12 cellular contexts compared by ENCODE assay signal in genomic region chr1:83901547-83902155, GRCh38.
DNase-seq lines count a peak whose midpoint lies in the region; ATAC-seq, FAIRE-seq and TF ChIP-seq lines count a peak whose summit lies in the region.
"Had no signal": no experiment of that assay in that cellular context is flagged by ENCODE, and none has a peak within 500 bp of the region (broad histone marks: within the 10 kb centered on the region; RNA-seq: fewer than 3 reads in every experiment).

No MANE protein-coding gene starts in this region.

- intact Hi-C loops in pancreas (cut with DNase I): no loop called here

- WGBS in pancreas, 2 donors: 15 to 18% methylated on average over 4 of the region's 4 CpGs

- peaks cover 0 to 4% (median 0%) of the 10 kb centered on the region in 3 donors for H3K36me3 ChIP-seq in pancreas

- no peak overlapping the region for H3K4me3 Mint-ChIP-seq in effector memory CD8-positive, alpha-beta T cell
- H3K4me3 Mint-ChIP-seq: activated B cell treated with CpG ODN at 0.5 μM for 24 hours; activated naive CD4-positive, alpha-beta T cell treated with anti-CD3 and anti-CD28 coated beads, Interleukin-2, amount 50 U/mL, for 24 hours had no signal

- no peaks in the 10 kb centered on the region for H3K4me1 Mint-ChIP-seq in effector memory CD8-positive, alpha-beta T cell (ENCODE audit: low read depth in 2 of 2)
- H3K4me1 Mint-ChIP-seq: activated B cell treated with CpG ODN at 0.5 μM for 24 hours; activated naive CD4-positive, alpha-beta T cell treated with anti-CD3 and anti-CD28 coated beads, Interleukin-2, amount 50 U/mL, for 24 hours had no signal

- no peak overlapping the region for H3K27ac Mint-ChIP-seq in effector memory CD8-positive, alpha-beta T cell
- H3K27ac Mint-ChIP-seq: activated B cell treated with CpG ODN at 0.5 μM for 24 hours; activated naive CD4-positive, alpha-beta T cell treated with anti-CD3 and anti-CD28 coated beads, Interleukin-2, amount 50 U/mL, for 24 hours had no signal

- H3K36me3 Mint-ChIP-seq in effector memory CD8-positive, alpha-beta T cell (ENCODE audit: insufficient read depth): no peaks in the 10 kb centered on the region
- H3K36me3 Mint-ChIP-seq: activated naive CD4-positive, alpha-beta T cell treated with anti-CD3 and anti-CD28 coated beads, Interleukin-2, amount 50 U/mL, for 24 hours had no signal

- FAIRE-seq in GM12891 (lab: Jason Lieb, UNC) (peak; percentile 51), pancreas (lab: Jason Lieb, UNC) (peak; percentile 56)

- peaks cover 0 to 13% of the 10 kb centered on the region in 2 donors for H3K27me3 Mint-ChIP-seq in effector memory CD8-positive, alpha-beta T cell
- H3K27me3 Mint-ChIP-seq: activated B cell treated with CpG ODN at 0.5 μM for 24 hours; activated naive CD4-positive, alpha-beta T cell treated with anti-CD3 and anti-CD28 coated beads, Interleukin-2, amount 50 U/mL, for 24 hours had no signal

- TF ChIP-seq CTCF in epithelial cell of esophagus (IDR thresholded peaks at IDR 0.05; ENCODE audit: insufficient read depth, low read depth, low read length, missing control alignments) (no peak), pancreas (IDR thresholded peaks at IDR 0.05) (no peak)

- peaks cover 8 to 19% (median 17%) of the 10 kb centered on the region in 3 donors for H3K4me1 ChIP-seq in pancreas

- peak overlapping the region in 1 of 4 donors; percentile 28 for H3K27ac ChIP-seq in pancreas
- H3K27ac ChIP-seq: HL-60 had no signal

- ATAC-seq in pancreas: peak; percentile 99 to 100 (median 100)
- no peak for ATAC-seq in effector memory CD8-positive, alpha-beta T cell (replicated peaks)

- DNase-seq in GM12891 (ENCODE audit: insufficient read length, low spot score): no peak
- peak; percentile 66 for DNase-seq in NCI-H69 (lab: John Stamatoyannopoulos, UW)
- DNase-seq in epithelial cell of esophagus (ENCODE audit: low read depth): peak; percentile 95
- peak in 4 of 6 donors; percentile 19 to 73 (median 68) for DNase-seq in pancreas
- DNase-seq in GOT3 (lab: John Stamatoyannopoulos, UW): no peak
- no peak for DNase-seq in CD1c-positive myeloid dendritic cell (ENCODE audit: extremely low spot score)
- no peak for DNase-seq in effector memory CD8-positive, alpha-beta T cell
- no peak for DNase-seq in hippocampal formation (lab: John Stamatoyannopoulos, UW)
- DNase-seq: activated B cell treated with CpG ODN at 0.5 μM for 24 hours, NCI-H524 had no signal

- H3K4me3 ChIP-seq in epithelial cell of esophagus (ENCODE audit: low read length): no peak overlapping the region
- no peak overlapping the region for H3K4me3 ChIP-seq in pancreas

- no peak for TF ChIP-seq POLR2A in GM12891 (IDR thresholded peaks at IDR 0.05; ENCODE audit: low read depth, low read length)

- H3K9me3 Mint-ChIP-seq in effector memory CD8-positive, alpha-beta T cell: no peaks in the 10 kb centered on the region
- H3K9me3 Mint-ChIP-seq: activated B cell treated with CpG ODN at 0.5 μM for 24 hours; activated naive CD4-positive, alpha-beta T cell treated with anti-CD3 and anti-CD28 coated beads, Interleukin-2, amount 50 U/mL, for 24 hours had no signal

- H3K9me3 ChIP-seq in pancreas: no peaks in the 10 kb centered on the region

- no peaks in the 10 kb centered on the region for H3K27me3 ChIP-seq in pancreas

TF ChIP-seq in GM12891, 5 proteins besides CTCF, POLR2A, EP300 and RAD21:
- no peak for TF ChIP-seq POLR2AphosphoS5 (IDR thresholded peaks at IDR 0.05; ENCODE audit: low read depth, low read length)

Comparison
In these comparisons a context has a peak if more than half of its experiments do, and no peak if none do; other contexts are left out.
1. DNase-seq: peak in NCI-H69 (single experiment), epithelial cell of esophagus (single experiment) and pancreas (4 of 6); none in GM12891 (single experiment), GOT3 (single experiment), CD1c-positive myeloid dendritic cell (single experiment), effector memory CD8-positive, alpha-beta T cell (0 of 3) and hippocampal formation (0 of 2).